In genomic region chr3:101950510-101950909, GRCh38 we compare ENCODE assay signal across 8 cellular contexts.
A peak's percentile ranks its signal among the peaks of the same experiment; 100 is the strongest.
DNase-seq lines count a peak whose midpoint lies in the region; ATAC-seq and TF ChIP-seq lines count a peak whose summit lies in the region.

No MANE protein-coding gene starts in this region.

- H3K36me3 ChIP-seq in breast epithelium = no peaks in the 10 kb centered on the region

- H3K4me1 Mint-ChIP-seq in MCF 10A (ENCODE audit: insufficient read depth, unreplicated experiment) = peaks cover 7% of the 10 kb centered on the region

- CTCF ChIA-PET in MCF 10A (lab: Yijun Ruan, JAX) = no interaction called here

- H3K4me3 ChIP-seq in breast epithelium = no peak overlapping the region

- no peaks in the 10 kb centered on the region for H3K9me3 ChIP-seq in breast epithelium

- H3K9me3 Mint-ChIP-seq in MCF 10A (ENCODE audit: unreplicated experiment) = no peaks in the 10 kb centered on the region

- no peaks in the 10 kb centered on the region for H3K27me3 Mint-ChIP-seq in MCF 10A (ENCODE audit: insufficient read depth, unreplicated experiment)

- ATAC-seq in HG03354 (IDR thresholded peaks at IDR 0.05; ENCODE audit: poor library complexity, severe bottlenecking, unreplicated experiment) = peak; percentile 88

- BruUV-seq in MCF 10A (replicated peaks; lab: Mats Ljungman, UMichigan) = no TSS peak

- peak overlapping the region; percentile 77 to 84 for H3K27ac ChIP-seq in breast epithelium

- no peaks in the 10 kb centered on the region for H3K27me3 ChIP-seq in breast epithelium

- H3K4me3 Mint-ChIP-seq in MCF 10A (ENCODE audit: unreplicated experiment) = no peak overlapping the region

- H3K4me1 ChIP-seq in breast epithelium = no peaks in the 10 kb centered on the region

- no peak for TF ChIP-seq CTCF in breast epithelium (IDR thresholded peaks at IDR 0.05)
- TF ChIP-seq CTCF in MCF 10A (IDR thresholded peaks at IDR 0.05; ENCODE audit: unreplicated experiment) = no peak

- DNase-seq in breast epithelium (ENCODE audit: low spot score in 2 of 2) = no peak
- no peak for DNase-seq in MCF 10A (ENCODE audit: unreplicated experiment)
- peak; percentile 56 for DNase-seq in dermis blood vessel endothelial cell
- DNase-seq in stromal cell of bone marrow (ENCODE audit: low read depth) = peak; percentile 96
- DNase-seq in NCI-H1436 (lab: John Stamatoyannopoulos, UW) = no peak
- no peak for DNase-seq in NCI-H1930 (lab: John Stamatoyannopoulos, UW)
- no peak for DNase-seq in NCI-H82 treated with DMSO at 0.1 percent for 48 hours (lab: John Stamatoyannopoulos, UW; ENCODE audit: unreplicated experiment)

- TF ChIP-seq POLR2A in breast epithelium (IDR thresholded peaks at IDR 0.05) = no peak

- H3K36me3 Mint-ChIP-seq in MCF 10A (ENCODE audit: insufficient read depth, unreplicated experiment) = no peaks in the 10 kb centered on the region

- intact Hi-C loops in breast epithelium (cut with DNase I; ENCODE audit: low total_unique reads) = no loop called here
- intact Hi-C loops in MCF 10A (cut with micrococcal nuclease) = no loop called here

- no peak overlapping the region for H3K27ac Mint-ChIP-seq in MCF 10A (ENCODE audit: low read depth, unreplicated experiment)

- POLR2A ChIA-PET in MCF 10A (lab: Yijun Ruan, JAX) = no interaction called here

Comparison
In these comparisons a context has a peak if more than half of its experiments do, and no peak if none do; other contexts are left out.
1. DNase-seq: peak in dermis blood vessel endothelial cell (single experiment) and stromal cell of bone marrow (single experiment); none in breast epithelium (0 of 2), MCF 10A (single experiment), NCI-H1436 (single experiment), NCI-H1930 (0 of 2) and NCI-H82 treated with DMSO at 0.1 percent for 48 hours (single experiment).